5 cellular contexts compared by ENCODE assay signal in genomic region chr13:52593175-52593574, GRCh38. TPM values are rescaled to one million over a fixed set of nuclear protein-coding genes. Genes with fewer than 3 reads are reported as not detected.
DNase-seq lines count a peak whose midpoint lies in the region; ATAC-seq, FAIRE-seq and TF ChIP-seq lines count a peak whose summit lies in the region.
"Not testable (repeated sequence)": the region's sequence is repeated elsewhere in the genome, so short reads cannot be mapped to it uniquely, and the experiment has no call there.

No MANE protein-coding gene starts in this region.

- CTCF ChIA-PET in GM12878 (lab: Yijun Ruan, JAX); H1 (lab: Charles Lee; ENCODE audit: partially characterized antibody); HepG2 (lab: Yijun Ruan, JAX; ENCODE audit: low intra/inter-chr PET ratio, low total read pairs): not testable (repeated sequence)

- H3K18ac ChIP-seq in H1 (ENCODE audit: extremely low read depth, low read length) = not testable (repeated sequence)

- in situ Hi-C loops in GM12878 (cut with MboI) = loop anchor here (10.0 kb wide), 1 partner anchor 212 kb away; no protein-coding TSS in a partner anchor
- in situ Hi-C loops in HepG2 (cut with HindIII; ENCODE audit: extremely low pct_ligation_motif_present, low pct_unique_long_range_greater_than_20kb) = loop anchor here (10.0 kb wide), 2 partner anchors 62 to 372 kb away; partner anchors contain the start of gene SUGT1

- not testable (repeated sequence) for H3K36me3 ChIP-seq in GM12878 (ENCODE audit: control insufficient read depth in 2 of 2, insufficient read depth in 2 of 2, low read length in 1 of 2); H1 (ENCODE audit: control insufficient read depth in 2 of 4, insufficient read depth in 4 of 4, low read length in 3 of 4); HepG2 (replicated peaks in 1 of 2; ENCODE audit: control insufficient read depth in 1 of 2, insufficient read depth in 2 of 2, low read length in 2 of 2)

- H3K23me2 ChIP-seq in H1 (ENCODE audit: low read depth, low read length) = not testable (repeated sequence)

- H3K23ac ChIP-seq in H1 (ENCODE audit: insufficient read length) = not testable (repeated sequence)

- H3K79me2 ChIP-seq in GM12878 (ENCODE audit: control insufficient read depth, insufficient read depth, low read length); H1 (ENCODE audit: control insufficient read depth in 1 of 2, insufficient read depth in 2 of 2, low read length in 2 of 2); HepG2 (ENCODE audit: insufficient read depth, low read length): not testable (repeated sequence)

- DNase-seq in GM18507 (ENCODE audit: extremely low spot score, insufficient read length, low read depth); GM12878 (ENCODE audit: low read depth, low spot score); H1 (ENCODE audit: low read depth in 1 of 2, low spot score in 2 of 2); HepG2 (ENCODE audit: low spot score): not testable (repeated sequence)
- DNase-seq in NCI-H526 (lab: John Stamatoyannopoulos, UW) = peak; percentile 28 to 53

- H3K4me2 ChIP-seq in GM12878 (ENCODE audit: control insufficient read depth, insufficient read depth); H1 (ENCODE audit: insufficient read depth in 1 of 2, low read depth in 2 of 2, low read length in 2 of 2); HepG2 (ENCODE audit: low read depth, low read length): not testable (repeated sequence)

- H4K91ac ChIP-seq in H1 (replicated peaks; ENCODE audit: insufficient read length, low read length) = not testable (repeated sequence)

- not testable (repeated sequence) for H2BK5ac ChIP-seq in H1 (ENCODE audit: low read depth, low read length)

- H2BK20ac ChIP-seq in H1 (ENCODE audit: low read length) = not testable (repeated sequence)

- H3K56ac ChIP-seq in H1 (replicated peaks; ENCODE audit: insufficient read length, low read depth, low read length) = not testable (repeated sequence)

- not testable (repeated sequence) for H3K27ac ChIP-seq in GM12878 (ENCODE audit: control insufficient read depth, insufficient read depth); H1 (ENCODE audit: low read depth, low read length); HepG2 (ENCODE audit: extremely low read length, insufficient read depth, low read length)

- POLR2A ChIA-PET in GM12878 (lab: Charles Lee); H1 (lab: Charles Lee; ENCODE audit: partially characterized antibody); HepG2 (lab: Yijun Ruan, JAX): not testable (repeated sequence)

- H2BK15ac ChIP-seq in H1 (ENCODE audit: low read length) = not testable (repeated sequence)

- H2BK120ac ChIP-seq in H1 (replicated peaks; ENCODE audit: low read depth, low read length) = not testable (repeated sequence)

- not testable (repeated sequence) for H4K5ac ChIP-seq in H1 (ENCODE audit: insufficient read length, low read depth, low read length)

- SMC1A ChIA-PET in GM12878 (lab: Charles Lee; ENCODE audit: uncharacterized antibody, unreplicated experiment) = not testable (repeated sequence)

- peak; percentile 33 for FAIRE-seq in GM18507 (lab: Jason Lieb, UNC)
- peak; percentile 47 for FAIRE-seq in GM12878 (lab: Jason Lieb, UNC)
- FAIRE-seq in H1 (lab: Jason Lieb, UNC) = peak; percentile 62
- not testable (repeated sequence) for FAIRE-seq in HepG2 (lab: Jason Lieb, UNC)

- not testable (repeated sequence) for H3K4me3 ChIP-seq in GM12878; H1 (ENCODE audit: extremely low read depth in 1 of 4, insufficient read depth in 2 of 4, low read depth in 3 of 4, low read length in 4 of 4); HepG2 (replicated peaks in 1 of 3; ENCODE audit: insufficient read depth in 1 of 3, low read depth in 2 of 3, low read length in 3 of 3)

- not testable (repeated sequence) for H4K20me1 ChIP-seq in GM12878 (ENCODE audit: control insufficient read depth, insufficient read depth); H1 (replicated peaks in 1 of 2; ENCODE audit: control insufficient read depth in 1 of 2, insufficient read depth in 2 of 2, low read length in 2 of 2); HepG2 (ENCODE audit: insufficient read depth, low read length)

- not testable (repeated sequence) for H2AFZ ChIP-seq in GM12878 (ENCODE audit: control insufficient read depth, low read depth, low read length); H1 (ENCODE audit: low read length); HepG2 (ENCODE audit: low read length)

- ATAC-seq in GM12878, HepG2: not testable (repeated sequence)

- not testable (repeated sequence) for H3K14ac ChIP-seq in H1 (ENCODE audit: insufficient read length)

- not testable (repeated sequence) for H3K79me1 ChIP-seq in H1 (ENCODE audit: low read depth, low read length)

- H3K9me3 ChIP-seq in GM12878 (replicated peaks; ENCODE audit: control insufficient read depth, insufficient read depth, low read length); H1 (ENCODE audit: insufficient read depth in 2 of 2, low read depth in 1 of 2, low read length in 1 of 2); HepG2 (ENCODE audit: low read length): not testable (repeated sequence)

- not testable (repeated sequence) for H2BK12ac ChIP-seq in H1 (ENCODE audit: low read depth, low read length)

- not testable (repeated sequence) for TF ChIP-seq EP300 in GM12878 (IDR thresholded peaks at IDR 0.05; ENCODE audit: borderline replicate concordance in 1 of 2, control insufficient read depth in 1 of 2, low read depth in 2 of 2, low read length in 2 of 2); H1 (IDR thresholded peaks at IDR 0.05; ENCODE audit: borderline replicate concordance in 1 of 2, low read depth in 2 of 2, low read length in 2 of 2); HepG2 (IDR thresholded peaks at IDR 0.05; ENCODE audit: low read depth in 2 of 2, low read length in 2 of 2); HepG2 (CRISPR knock-in tag; IDR thresholded peaks at IDR 0.05; ENCODE audit: borderline replicate concordance)

- BruUV-seq in GM12878 (replicated peaks; lab: Mats Ljungman, UMichigan); HepG2 (replicated peaks; lab: Mats Ljungman, UMichigan): not testable (repeated sequence)

- not testable (repeated sequence) for TF ChIP-seq CTCF in GM12878 (IDR thresholded peaks at IDR 0.05 in 2 of 3, conservative IDR thresholded peaks at IDR 0.05 in 1 of 3; ENCODE audit: control insufficient read depth in 2 of 3, extremely low read depth in 1 of 3, insufficient read depth in 1 of 3, low read depth in 3 of 3, low read length in 3 of 3); H1 (IDR thresholded peaks at IDR 0.05; ENCODE audit: control extremely low read depth in 1 of 3, insufficient read depth in 1 of 3, low read depth in 1 of 3, low read length in 3 of 3); HepG2 (CRISPR knock-in tag; IDR thresholded peaks at IDR 0.05)

- not testable (repeated sequence) for H2AK5ac ChIP-seq in H1 (ENCODE audit: low read depth, low read length)

- 43% methylated on average over 3 of the region's 3 CpGs for WGBS in GM12878 (ENCODE audit: insufficient coverage, insufficient replicate concordance, low lambda C conversion rate, missing lambda C conversion rate)
- WGBS in H1 (ENCODE audit: extremely low coverage in 1 of 2, insufficient coverage in 1 of 2, insufficient read length in 1 of 2, insufficient replicate concordance in 2 of 2, low coverage in 1 of 2, low lambda C conversion rate in 2 of 2, missing lambda C conversion rate in 1 of 2), 2 experiments = 91% methylated on average over 3 of the region's 3 CpGs; no CpG with 5 or more reads in 1 of the 2 experiments
- WGBS in HepG2 (ENCODE audit: low lambda C conversion rate) = 50% methylated on average over 3 of the region's 3 CpGs

- H3K4me1 ChIP-seq in GM12878 (ENCODE audit: control insufficient read depth, insufficient read depth, low read length); H1 (replicated peaks in 1 of 4; ENCODE audit: control insufficient read depth in 3 of 4, insufficient read depth in 4 of 4, low read length in 3 of 4); HepG2 (ENCODE audit: insufficient read depth, low read length): not testable (repeated sequence)

- not testable (repeated sequence) for TF ChIP-seq RAD21 in GM12878 (IDR thresholded peaks at IDR 0.05; ENCODE audit: insufficient read depth, low read depth, low read length); H1 (IDR thresholded peaks at IDR 0.05 in 1 of 2, conservative IDR thresholded peaks at IDR 0.05 in 1 of 2; ENCODE audit: low read depth in 2 of 2, low read length in 2 of 2); HepG2 (CRISPR knock-in tag; IDR thresholded peaks at IDR 0.05)

- H3K9ac ChIP-seq in GM12878 (ENCODE audit: control insufficient read depth, insufficient read depth, low read length); H1 (replicated peaks in 1 of 4; ENCODE audit: extremely low read depth in 1 of 4, low read depth in 3 of 4, low read length in 3 of 4); HepG2 (ENCODE audit: insufficient read depth, low read depth, low read length): not testable (repeated sequence)

- RAD21 ChIA-PET in GM12878 (lab: Charles Lee; ENCODE audit: unreplicated experiment) = not testable (repeated sequence)

- H4K8ac ChIP-seq in H1 (ENCODE audit: extremely low read depth, insufficient read depth, low read length) = not testable (repeated sequence)

- intact Hi-C loops in GM12878 (cut with micrococcal nuclease; ENCODE audit: unreplicated experiment); HepG2 (cut with micrococcal nuclease; ENCODE audit: unreplicated experiment): not testable (repeated sequence)

- not testable (repeated sequence) for H3K4ac ChIP-seq in H1 (replicated peaks; ENCODE audit: insufficient read length, low read depth, low read length)

- not testable (repeated sequence) for TF ChIP-seq POLR2A in GM12878 (IDR thresholded peaks at IDR 0.05; ENCODE audit: low read depth, low read length); H1 (IDR thresholded peaks at IDR 0.05; ENCODE audit: control extremely low read depth in 1 of 2, low read depth in 2 of 2, low read length in 2 of 2); HepG2 (IDR thresholded peaks at IDR 0.05; ENCODE audit: insufficient read depth in 1 of 2, low read depth in 2 of 2, low read length in 2 of 2)

- H3K27me3 ChIP-seq in GM12878 (replicated peaks in 1 of 2; ENCODE audit: control insufficient read depth in 2 of 2, insufficient read depth in 2 of 2, low read length in 1 of 2); H1 (replicated peaks in 1 of 4; ENCODE audit: control insufficient read depth in 3 of 4, extremely low read depth in 1 of 4, insufficient read depth in 3 of 4, low read length in 3 of 4); HepG2 (ENCODE audit: control insufficient read depth in 1 of 2, insufficient read depth in 2 of 2, low read length in 2 of 2): not testable (repeated sequence)

RNA-seq across cellular contexts. Expression of gene HNRNPA1L2, which starts 49.1 kb away (rescaled TPM):
- 8.8 and 9.5 TPM in 2 replicates for total RNA-seq in GM12878 (2013; cell fraction: nucleolus; rRNA removed)
- total RNA-seq in GM12878 (2014; rRNA removed) = 3.3 and 4.0 TPM in 2 replicates
- total RNA-seq in GM12878 (2014; rRNA removed; fragmentation: Illumina TruSeq; extraction: Trizol) = 6.0 and 6.1 TPM in 2 replicates
- 6.2 and 6.9 TPM in 2 replicates for total RNA-seq in GM12878 (2021)
- polyA plus RNA-seq in GM12878 (2011; ENCODE audit: low read depth) = 12.0 TPM
- 10.5 and 13.3 TPM in 2 replicates for polyA plus RNA-seq in GM12878 (2011; rRNA removed)
- 4.5 and 4.6 TPM in 2 replicates for polyA plus RNA-seq in GM12878 (2011; cell fraction: cytosol; rRNA removed)
- polyA plus RNA-seq in GM12878 (2011; cell fraction: nucleus; rRNA removed) = 11.5 and 11.6 TPM in 2 replicates
- 11.6 and 17.3 TPM in 2 replicates for polyA plus RNA-seq in GM12878 (2012)
- polyA plus RNA-seq in GM12878 (2014; fragmentation: Illumina TruSeq; extraction: Trizol) = 12.0 and 18.5 TPM in 2 replicates
- 1 to 10 TPM; 5.8 to 8.0 TPM for polyA plus RNA-seq in GM12878 (2014; fragmentation: Nextera tagmentation; extraction: Ambion mirVana)
- 7.5 and 9.0 TPM in 2 replicates for polyA plus RNA-seq in GM12878 (2014; rRNA removed)
- 10 to 100 TPM in 1 of 2 experiments, 1 to 10 TPM in 1; 8.3 to 10.2 TPM for polyA plus RNA-seq in GM12878 (2016; fragmentation: Nextera tagmentation; extraction: Ambion mirVana)
- polyA minus RNA-seq in GM12878 (2011; rRNA and poly(A)+ RNA removed) = 4.3 and 7.5 TPM in 2 replicates
- 1.1 and 1.2 TPM in 2 replicates for polyA minus RNA-seq in GM12878 (2011; cell fraction: cytosol; rRNA and poly(A)+ RNA removed)
- polyA minus RNA-seq in GM12878 (2011; cell fraction: nucleus; rRNA and poly(A)+ RNA removed) = 2.9 and 5.5 TPM in 2 replicates
- 7.3 and 8.9 TPM in 2 replicates for total RNA-seq in H1 (2021; fragmentation: NEBNext Ultra II Directional; extraction: Animal tissue kit (Norgen Biotek cat#: 25700))
- 3.1 and 3.7 TPM in 2 replicates for polyA plus RNA-seq in H1 (2011; rRNA removed)
- 8.7 TPM for polyA plus RNA-seq in H1 (2011; cell fraction: cytosol; rRNA removed)
- 2.6 TPM for polyA plus RNA-seq in H1 (2011; cell fraction: nucleus; rRNA removed)
- 14.8 to 41.0 TPM (median 36.1 TPM) in 4 replicates for polyA plus RNA-seq in H1 (2012, experiment 1 of 2)
- polyA plus RNA-seq in H1 (2012, experiment 2 of 2) = 3.0 TPM
- 6.3 TPM for polyA plus RNA-seq in H1 (2013, experiment 1 of 2)
- 7.1 TPM for polyA plus RNA-seq in H1 (2013, experiment 2 of 2)
- polyA minus RNA-seq in H1 (2011; rRNA and poly(A)+ RNA removed) = 2.1 and 3.9 TPM in 2 replicates
- polyA minus RNA-seq in H1 (2011; cell fraction: cytosol; rRNA and poly(A)+ RNA removed) = 2.8 TPM
- 3.4 TPM for polyA minus RNA-seq in H1 (2011; cell fraction: nucleus; rRNA and poly(A)+ RNA removed)
- 7.1 and 7.7 TPM in 2 replicates for total RNA-seq in HepG2 (2016; rRNA removed; fragmentation: Illumina TruSeq; extraction: Trizol)
- total RNA-seq in HepG2 (2016; cell fraction: cytosol; rRNA removed; fragmentation: Illumina TruSeq; extraction: Trizol; ENCODE audit: low read depth) = 1.3 and 1.4 TPM in 2 replicates
- 7.2 and 7.8 TPM in 2 replicates for total RNA-seq in HepG2 (2016; cell fraction: insoluble cytoplasmic fraction; rRNA removed; fragmentation: Illumina TruSeq; extraction: Trizol)
- total RNA-seq in HepG2 (2016; cell fraction: membrane; rRNA removed; fragmentation: Illumina TruSeq; extraction: Trizol) = 4.5 TPM in 2 replicates
- total RNA-seq in HepG2 (2016; cell fraction: nucleus; rRNA removed; fragmentation: Illumina TruSeq; extraction: Trizol) = 6.4 and 6.6 TPM in 2 replicates
- 3.1 and 3.6 TPM in 2 replicates for polyA plus RNA-seq in HepG2 (2011; rRNA removed)
- polyA plus RNA-seq in HepG2 (2011; cell fraction: cytosol; rRNA removed) = 2.0 and 3.9 TPM in 2 replicates
- 3.2 and 5.4 TPM in 2 replicates for polyA plus RNA-seq in HepG2 (2011; cell fraction: nucleus; rRNA removed)
- polyA plus RNA-seq in HepG2 (2012) = 10.3 and 11.8 TPM in 2 replicates
- polyA plus RNA-seq in HepG2 (2016; cell fraction: cytosol; fragmentation: Illumina TruSeq; extraction: Trizol; ENCODE audit: low read depth) = 1.7 and 2.8 TPM in 2 replicates
- polyA plus RNA-seq in HepG2 (2016; cell fraction: insoluble cytoplasmic fraction; fragmentation: Illumina TruSeq; extraction: Trizol; ENCODE audit: low read depth) = 13.5 and 15.9 TPM in 2 replicates
- 5.0 and 6.1 TPM in 2 replicates for polyA plus RNA-seq in HepG2 (2016; cell fraction: membrane; fragmentation: Illumina TruSeq; extraction: Trizol; ENCODE audit: low read depth)
- polyA plus RNA-seq in HepG2 (2016; cell fraction: nucleus; fragmentation: Illumina TruSeq; extraction: Trizol; ENCODE audit: insufficient read depth, low read depth) = 17.9 and 18.5 TPM in 2 replicates
- 0.30 and 1.6 TPM in 2 replicates for polyA minus RNA-seq in HepG2 (2011; rRNA and poly(A)+ RNA removed; ENCODE audit: low replicate concordance)
- polyA minus RNA-seq in HepG2 (2011; cell fraction: cytosol; rRNA and poly(A)+ RNA removed) = 0.69 TPM in 1 of 2 replicates, not detected in the other
- polyA minus RNA-seq in HepG2 (2011; cell fraction: nucleus; rRNA and poly(A)+ RNA removed) = 8.0 and 11.7 TPM in 2 replicates

RNA-seq across cellular contexts. Expression of gene SUGT1, which starts 59.5 kb away (rescaled TPM):
- 54.3 and 55.7 TPM in 2 replicates for total RNA-seq in GM12878 (2013; cell fraction: nucleolus; rRNA removed)
- 46.7 and 48.0 TPM in 2 replicates for total RNA-seq in GM12878 (2014; rRNA removed)
- 73.7 and 77.5 TPM in 2 replicates for total RNA-seq in GM12878 (2014; rRNA removed; fragmentation: Illumina TruSeq; extraction: Trizol)
- 60.8 and 65.6 TPM in 2 replicates for total RNA-seq in GM12878 (2021)
- 24.4 TPM for polyA plus RNA-seq in GM12878 (2011; ENCODE audit: low read depth)
- polyA plus RNA-seq in GM12878 (2011; rRNA removed) = 72.6 and 117 TPM in 2 replicates
- polyA plus RNA-seq in GM12878 (2011; cell fraction: cytosol; rRNA removed) = 24.2 and 27.9 TPM in 2 replicates
- polyA plus RNA-seq in GM12878 (2011; cell fraction: nucleus; rRNA removed) = 19.8 and 29.8 TPM in 2 replicates
- polyA plus RNA-seq in GM12878 (2012) = 43.0 and 50.6 TPM in 2 replicates
- 77.0 and 85.5 TPM in 2 replicates for polyA plus RNA-seq in GM12878 (2014; fragmentation: Illumina TruSeq; extraction: Trizol)
- 10 to 100 TPM; 82.5 to 85.6 TPM for polyA plus RNA-seq in GM12878 (2014; fragmentation: Nextera tagmentation; extraction: Ambion mirVana)
- 55.3 and 60.6 TPM in 2 replicates for polyA plus RNA-seq in GM12878 (2014; rRNA removed)
- 100 to 1,000 TPM; 119 to 122 TPM for polyA plus RNA-seq in GM12878 (2016; fragmentation: Nextera tagmentation; extraction: Ambion mirVana)
- 22.3 and 23.6 TPM in 2 replicates for polyA minus RNA-seq in GM12878 (2011; rRNA and poly(A)+ RNA removed)
- polyA minus RNA-seq in GM12878 (2011; cell fraction: cytosol; rRNA and poly(A)+ RNA removed) = 12.2 and 12.8 TPM in 2 replicates
- polyA minus RNA-seq in GM12878 (2011; cell fraction: nucleus; rRNA and poly(A)+ RNA removed) = 21.8 and 35.0 TPM in 2 replicates
- total RNA-seq in H1 (2021; fragmentation: NEBNext Ultra II Directional; extraction: Animal tissue kit (Norgen Biotek cat#: 25700)) = 99.4 and 103 TPM in 2 replicates
- polyA plus RNA-seq in H1 (2011; rRNA removed) = 21.0 and 25.7 TPM in 2 replicates
- 53.5 TPM for polyA plus RNA-seq in H1 (2011; cell fraction: cytosol; rRNA removed)
- 32.9 TPM for polyA plus RNA-seq in H1 (2011; cell fraction: nucleus; rRNA removed)
- 57.3 to 98.1 TPM (median 61.2 TPM) in 4 replicates for polyA plus RNA-seq in H1 (2012, experiment 1 of 2)
- polyA plus RNA-seq in H1 (2012, experiment 2 of 2) = 10.5 TPM
- polyA plus RNA-seq in H1 (2013, experiment 1 of 2) = 73.3 TPM
- polyA plus RNA-seq in H1 (2013, experiment 2 of 2) = 79.4 TPM
- 39.1 and 45.8 TPM in 2 replicates for polyA minus RNA-seq in H1 (2011; rRNA and poly(A)+ RNA removed)
- polyA minus RNA-seq in H1 (2011; cell fraction: cytosol; rRNA and poly(A)+ RNA removed) = 29.7 TPM
- 66.6 TPM for polyA minus RNA-seq in H1 (2011; cell fraction: nucleus; rRNA and poly(A)+ RNA removed)
- 71.2 and 113 TPM in 2 replicates for total RNA-seq in HepG2 (2016; rRNA removed; fragmentation: Illumina TruSeq; extraction: Trizol)
- total RNA-seq in HepG2 (2016; cell fraction: cytosol; rRNA removed; fragmentation: Illumina TruSeq; extraction: Trizol; ENCODE audit: low read depth) = 29.1 and 29.3 TPM in 2 replicates
- 71.6 and 119 TPM in 2 replicates for total RNA-seq in HepG2 (2016; cell fraction: insoluble cytoplasmic fraction; rRNA removed; fragmentation: Illumina TruSeq; extraction: Trizol)
- total RNA-seq in HepG2 (2016; cell fraction: membrane; rRNA removed; fragmentation: Illumina TruSeq; extraction: Trizol) = 37.8 and 38.6 TPM in 2 replicates
- total RNA-seq in HepG2 (2016; cell fraction: nucleus; rRNA removed; fragmentation: Illumina TruSeq; extraction: Trizol) = 38.3 and 46.1 TPM in 2 replicates
- 17.4 and 23.1 TPM in 2 replicates for polyA plus RNA-seq in HepG2 (2011; rRNA removed)
- polyA plus RNA-seq in HepG2 (2011; cell fraction: cytosol; rRNA removed) = 14.0 and 15.7 TPM in 2 replicates
- 8.9 and 11.4 TPM in 2 replicates for polyA plus RNA-seq in HepG2 (2011; cell fraction: nucleus; rRNA removed)
- 38.9 and 47.7 TPM in 2 replicates for polyA plus RNA-seq in HepG2 (2012)
- polyA plus RNA-seq in HepG2 (2016; cell fraction: cytosol; fragmentation: Illumina TruSeq; extraction: Trizol; ENCODE audit: low read depth) = 34.3 and 35.9 TPM in 2 replicates
- 114 and 117 TPM in 2 replicates for polyA plus RNA-seq in HepG2 (2016; cell fraction: insoluble cytoplasmic fraction; fragmentation: Illumina TruSeq; extraction: Trizol; ENCODE audit: low read depth)
- 33.9 and 34.2 TPM in 2 replicates for polyA plus RNA-seq in HepG2 (2016; cell fraction: membrane; fragmentation: Illumina TruSeq; extraction: Trizol; ENCODE audit: low read depth)
- polyA plus RNA-seq in HepG2 (2016; cell fraction: nucleus; fragmentation: Illumina TruSeq; extraction: Trizol; ENCODE audit: insufficient read depth, low read depth) = 45.9 and 47.6 TPM in 2 replicates
- 15.3 and 25.1 TPM in 2 replicates for polyA minus RNA-seq in HepG2 (2011; rRNA and poly(A)+ RNA removed; ENCODE audit: low replicate concordance)
- 11.3 and 12.1 TPM in 2 replicates for polyA minus RNA-seq in HepG2 (2011; cell fraction: cytosol; rRNA and poly(A)+ RNA removed)
- polyA minus RNA-seq in HepG2 (2011; cell fraction: nucleus; rRNA and poly(A)+ RNA removed) = 40.0 and 48.8 TPM in 2 replicates
